In the genomic region with DNA sequence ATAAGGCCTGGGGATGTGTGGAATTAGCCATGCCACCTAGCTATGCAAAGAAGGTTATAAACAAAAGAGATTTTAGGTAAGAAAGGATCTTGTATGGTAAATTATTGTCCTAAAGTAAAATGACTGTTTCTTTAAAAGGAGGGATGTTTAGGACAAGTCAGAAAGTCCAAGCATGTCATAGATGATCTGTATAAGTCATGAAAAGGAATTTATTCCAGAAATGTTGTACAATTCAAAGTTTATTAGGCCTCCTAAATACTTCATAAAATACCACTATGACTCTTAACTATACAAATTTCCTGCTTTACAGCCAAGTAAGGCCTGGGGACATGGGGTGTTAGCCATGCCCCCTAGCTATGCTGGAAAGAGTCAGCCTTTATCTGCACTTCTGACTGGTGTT, we compare ENCODE assay signal across 33 cellular contexts. TPM values are rescaled to one million over a fixed set of nuclear protein-coding genes. Genes with fewer than 3 reads are reported as not detected.
"Had no signal": no experiment of that assay in that cellular context is flagged by ENCODE, and none has a peak within 500 bp of the region (broad histone marks: within the 10 kb centered on the region; RNA-seq: fewer than 3 reads in every experiment).

No MANE protein-coding gene starts in this region.

- H3K4me3 Mint-ChIP-seq: activated CD4-positive, alpha-beta T cell treated with anti-CD3 and anti-CD28 coated beads for 36 hours; activated CD4-positive, alpha-beta T cell treated with anti-CD3 and anti-CD28 coated beads, Interleukin-2, amount 10 ng/mL, durations not matched to agents 7 days and 5 days; activated CD8-positive, alpha-beta T cell treated with anti-CD3 and anti-CD28 coated beads, Interleukin-2, amount 10 ng/mL, durations not matched to agents 7 days and 5 days; activated naive CD4-positive, alpha-beta T cell treated with anti-CD3 and anti-CD28 coated beads, Interleukin-2, amount 50 U/mL, for 24 hours; activated naive CD8-positive, alpha-beta T cell treated with anti-CD3 and anti-CD28 coated beads, Interleukin-2, amount 10 ng/mL, durations not matched to agents 7 days and 5 days; activated T-cell treated with anti-CD3 and anti-CD28 coated beads, Interleukin-2, amount 50 U/mL, for 24 hours had no signal

- H3K36me3 ChIP-seq: breast epithelium had no signal

- H3K36me3 Mint-ChIP-seq: activated naive CD8-positive, alpha-beta T cell treated with anti-CD3 and anti-CD28 coated beads, Interleukin-2, amount 10 ng/mL, durations not matched to agents 7 days and 5 days had no signal

- H3K27me3 Mint-ChIP-seq: activated naive CD8-positive, alpha-beta T cell treated with anti-CD3 and anti-CD28 coated beads, Interleukin-2, amount 10 ng/mL, durations not matched to agents 7 days and 5 days had no signal

- H2AFZ ChIP-seq: PC-9 had no signal

- H3K4me2 ChIP-seq: PC-9 had no signal

- H3K27ac Mint-ChIP-seq: activated CD4-positive, alpha-beta T cell treated with anti-CD3 and anti-CD28 coated beads for 36 hours; activated CD4-positive, alpha-beta T cell treated with anti-CD3 and anti-CD28 coated beads, Interleukin-2, amount 10 ng/mL, durations not matched to agents 7 days and 5 days; activated CD8-positive, alpha-beta T cell treated with anti-CD3 and anti-CD28 coated beads, Interleukin-2, amount 10 ng/mL, durations not matched to agents 7 days and 5 days; activated naive CD4-positive, alpha-beta T cell treated with anti-CD3 and anti-CD28 coated beads, Interleukin-2, amount 50 U/mL, for 24 hours; activated naive CD8-positive, alpha-beta T cell treated with anti-CD3 and anti-CD28 coated beads, Interleukin-2, amount 10 ng/mL, durations not matched to agents 7 days and 5 days; activated T-cell treated with anti-CD3 and anti-CD28 coated beads, Interleukin-2, amount 50 U/mL, for 24 hours; activated T-helper 2 cell treated with anti-CD3 and anti-CD28 coated beads, Interferon-gamma antibody, Interleukin-2, Interleukin-4, amounts not matched to agents 10 μg/mL and 5 μg/mL and 100 μg/mL, durations not matched to agents 14 hours and 24 hours and 36 hours had no signal

- H3K4me3 ChIP-seq: body of pancreas, breast epithelium, PC-9 had no signal

- H3K4me1 Mint-ChIP-seq: activated CD4-positive, alpha-beta T cell treated with anti-CD3 and anti-CD28 coated beads for 36 hours; activated CD4-positive, alpha-beta T cell treated with anti-CD3 and anti-CD28 coated beads, Interleukin-2, amount 10 ng/mL, durations not matched to agents 7 days and 5 days; activated naive CD4-positive, alpha-beta T cell treated with anti-CD3 and anti-CD28 coated beads, Interleukin-2, amount 50 U/mL, for 24 hours; activated naive CD8-positive, alpha-beta T cell treated with anti-CD3 and anti-CD28 coated beads, Interleukin-2, amount 10 ng/mL, durations not matched to agents 7 days and 5 days had no signal

- H3K9me3 ChIP-seq: body of pancreas had no signal

- H3K27me3 ChIP-seq: body of pancreas, breast epithelium had no signal

- ATAC-seq: activated CD4-positive, alpha-beta T cell treated with anti-CD3 and anti-CD28 coated beads for 36 hours; activated CD8-positive, alpha-beta T cell treated with anti-CD3 and anti-CD28 coated beads, Interleukin-2, amount 10 ng/mL, durations not matched to agents 7 days and 5 days; body of pancreas had no signal

- H3K4me1 ChIP-seq: body of pancreas, breast epithelium had no signal

- FAIRE-seq: astrocyte, RCC 7860 had no signal

- H3K27ac ChIP-seq: body of pancreas, breast epithelium, PC-9, VCaP had no signal

- DNase-seq: activated CD4-positive, alpha-beta T cell treated with anti-CD3 and anti-CD28 coated beads for 36 hours; activated CD4-positive, alpha-beta T cell treated with anti-CD3 and anti-CD28 coated beads, Interleukin-2, amount 10 ng/mL, durations not matched to agents 7 days and 5 days; activated CD4-positive, alpha-beta T cell treated with anti-CD3 and anti-CD28 coated beads, Interleukin-2, amount 50 U/mL, for 48 hours; activated CD8-positive, alpha-beta T cell treated with anti-CD3 and anti-CD28 coated beads, Interleukin-2, amount 10 ng/mL, durations not matched to agents 7 days and 5 days; activated gamma-delta T cell; activated naive CD4-positive, alpha-beta T cell treated with Interleukin-2 at 50 U/mL for 16 hours; activated naive CD8-positive, alpha-beta T cell treated with anti-CD3 and anti-CD28 coated beads, Interleukin-2, amount 10 ng/mL, durations not matched to agents 7 days and 5 days; activated T-cell treated with anti-CD3 and anti-CD28 coated beads, Interleukin-2, amount 50 U/mL, for 24 hours; amygdala; body of pancreas; MM.1S; MV-4-11; NCI-H1092; NCI-H1436 treated with DMSO at 0.1 percent for 48 hours; NCI-H1694 treated with DMSO at 0.1 percent for 48 hours; NCI-H2029; NCI-H345; NCI-H524 treated with DMSO at 0.1 percent for 48 hours; PC-9; Right ventricle myocardium superior; SW 1271; T-helper 1 cell; T-helper 2 cell; T-helper 9 cell had no signal

RNA-seq across cellular contexts. Expression of gene OR5A2, which starts 22.7 kb away (rescaled TPM):
- total RNA-seq: activated CD4-positive, alpha-beta T cell treated with anti-CD3 and anti-CD28 coated beads for 36 hours; activated CD4-positive, alpha-beta T cell treated with anti-CD3 and anti-CD28 coated beads, Interleukin-2, amount 10 ng/mL, durations not matched to agents 7 days and 5 days; activated CD8-positive, alpha-beta T cell treated with anti-CD3 and anti-CD28 coated beads, Interleukin-2, amount 10 ng/mL, durations not matched to agents 7 days and 5 days; activated naive CD8-positive, alpha-beta T cell treated with anti-CD3 and anti-CD28 coated beads, Interleukin-2, amount 10 ng/mL, durations not matched to agents 7 days and 5 days; activated T-helper 2 cell treated with anti-CD3 and anti-CD28 coated beads, Interferon-gamma antibody, Interleukin-2, Interleukin-4, amounts not matched to agents 10 μg/mL and 5 μg/mL and 100 μg/mL, durations not matched to agents 14 hours and 24 hours and 36 hours; astrocyte; body of pancreas; breast epithelium; cardiac septum; NCI-H460; PC-9; Right ventricle myocardium superior had no signal

RNA-seq across cellular contexts. Expression of gene OR5A1, which starts 32.7 kb away (rescaled TPM):
- total RNA-seq: activated CD4-positive, alpha-beta T cell treated with anti-CD3 and anti-CD28 coated beads for 36 hours; activated CD4-positive, alpha-beta T cell treated with anti-CD3 and anti-CD28 coated beads, Interleukin-2, amount 10 ng/mL, durations not matched to agents 7 days and 5 days; activated CD8-positive, alpha-beta T cell treated with anti-CD3 and anti-CD28 coated beads, Interleukin-2, amount 10 ng/mL, durations not matched to agents 7 days and 5 days; activated naive CD8-positive, alpha-beta T cell treated with anti-CD3 and anti-CD28 coated beads, Interleukin-2, amount 10 ng/mL, durations not matched to agents 7 days and 5 days; activated T-helper 2 cell treated with anti-CD3 and anti-CD28 coated beads, Interferon-gamma antibody, Interleukin-2, Interleukin-4, amounts not matched to agents 10 μg/mL and 5 μg/mL and 100 μg/mL, durations not matched to agents 14 hours and 24 hours and 36 hours; astrocyte; body of pancreas; breast epithelium; cardiac septum; NCI-H460; PC-9; Right ventricle myocardium superior had no signal
- polyA plus RNA-seq: adipose tissue had no signal

RNA-seq across cellular contexts. Expression of gene OR5AN1, which starts 44.9 kb away (rescaled TPM):
- total RNA-seq: activated CD4-positive, alpha-beta T cell treated with anti-CD3 and anti-CD28 coated beads for 36 hours; activated CD4-positive, alpha-beta T cell treated with anti-CD3 and anti-CD28 coated beads, Interleukin-2, amount 10 ng/mL, durations not matched to agents 7 days and 5 days; activated CD8-positive, alpha-beta T cell treated with anti-CD3 and anti-CD28 coated beads, Interleukin-2, amount 10 ng/mL, durations not matched to agents 7 days and 5 days; activated naive CD8-positive, alpha-beta T cell treated with anti-CD3 and anti-CD28 coated beads, Interleukin-2, amount 10 ng/mL, durations not matched to agents 7 days and 5 days; activated T-helper 2 cell treated with anti-CD3 and anti-CD28 coated beads, Interferon-gamma antibody, Interleukin-2, Interleukin-4, amounts not matched to agents 10 μg/mL and 5 μg/mL and 100 μg/mL, durations not matched to agents 14 hours and 24 hours and 36 hours; astrocyte; body of pancreas; cardiac septum; NCI-H460; PC-9; Right ventricle myocardium superior had no signal
- polyA plus RNA-seq: adipose tissue had no signal

RNA-seq across cellular contexts. Expression of gene OR4D6, which starts 53.2 kb away (rescaled TPM):
- total RNA-seq: activated CD4-positive, alpha-beta T cell treated with anti-CD3 and anti-CD28 coated beads for 36 hours; activated CD4-positive, alpha-beta T cell treated with anti-CD3 and anti-CD28 coated beads, Interleukin-2, amount 10 ng/mL, durations not matched to agents 7 days and 5 days; activated CD8-positive, alpha-beta T cell treated with anti-CD3 and anti-CD28 coated beads, Interleukin-2, amount 10 ng/mL, durations not matched to agents 7 days and 5 days; activated naive CD8-positive, alpha-beta T cell treated with anti-CD3 and anti-CD28 coated beads, Interleukin-2, amount 10 ng/mL, durations not matched to agents 7 days and 5 days; activated T-helper 2 cell treated with anti-CD3 and anti-CD28 coated beads, Interferon-gamma antibody, Interleukin-2, Interleukin-4, amounts not matched to agents 10 μg/mL and 5 μg/mL and 100 μg/mL, durations not matched to agents 14 hours and 24 hours and 36 hours; astrocyte; body of pancreas; breast epithelium; cardiac septum; NCI-H460; PC-9; Right ventricle myocardium superior had no signal
- polyA plus RNA-seq: adipose tissue had no signal
